Comparison of ENCODE assay signal across 8 cellular contexts in the genomic region with DNA sequence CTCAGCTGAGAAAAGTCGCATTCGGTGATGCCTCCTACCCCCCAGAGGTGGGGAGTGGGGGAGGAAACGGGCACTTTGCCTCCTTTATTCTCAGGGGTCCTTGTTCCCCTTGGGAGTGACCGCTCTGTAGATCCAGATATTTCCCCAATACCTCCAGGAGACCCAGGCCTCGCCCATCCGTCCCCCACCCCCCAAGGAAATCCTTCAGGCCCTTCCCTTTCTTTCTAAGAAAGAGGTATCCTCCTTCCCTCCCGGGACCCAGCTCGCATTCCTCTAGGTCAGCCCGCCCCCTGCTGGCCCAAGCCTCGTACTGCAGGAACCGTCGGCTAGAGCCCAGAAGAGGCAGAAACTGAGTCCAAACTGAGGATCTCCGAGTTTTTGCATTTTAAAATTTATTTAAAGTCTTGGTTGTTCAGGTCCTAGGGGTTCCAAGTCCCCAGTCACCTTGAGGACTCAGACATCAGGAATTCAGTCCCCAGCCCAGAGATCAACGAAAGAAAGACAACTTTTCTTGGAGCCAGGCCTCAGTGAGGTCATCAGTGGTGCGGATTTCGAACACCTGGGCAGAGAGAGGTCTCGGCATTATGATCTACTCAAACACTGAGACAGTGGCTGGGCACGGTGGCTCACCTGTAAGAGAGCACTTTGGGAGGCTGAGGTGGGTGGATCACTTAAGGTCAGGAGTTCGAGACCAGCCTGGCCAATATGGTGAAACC. TPM values are rescaled to one million over a fixed set of nuclear protein-coding genes. Genes with fewer than 3 reads are reported as not detected.
DNase-seq lines count a peak whose midpoint lies in the region; ATAC-seq and TF ChIP-seq lines count a peak whose summit lies in the region.

No MANE protein-coding gene starts in this region.

- peak; percentile 79 for ATAC-seq in gastroesophageal sphincter
- ATAC-seq in GM21381 (IDR thresholded peaks at IDR 0.05; ENCODE audit: unreplicated experiment): no peak

- H3K27me3 ChIP-seq in SJSA1 (replicated peaks) (peaks cover 2% of the 10 kb centered on the region; the same call in 1 of the 2 replicates), gastroesophageal sphincter (peaks cover 6% of the 10 kb centered on the region), osteoblast (ENCODE audit: insufficient read depth, low read length) (no peaks in the 10 kb centered on the region), tibial artery (peaks cover 0 to 25% of the 10 kb centered on the region in 2 donors)

- H3K9me3 ChIP-seq in SJSA1 (replicated peaks) (no peaks in the 10 kb centered on the region), gastroesophageal sphincter (no peaks in the 10 kb centered on the region), osteoblast (ENCODE audit: low read depth, low read length) (no peaks in the 10 kb centered on the region), tibial artery (no peaks in the 10 kb centered on the region)

- H3K27ac ChIP-seq in SJSA1 (no peak overlapping the region), gastroesophageal sphincter (no peak overlapping the region), osteoblast (ENCODE audit: low read depth, low read length) (no peak overlapping the region), tibial artery (no peak overlapping the region)

- no peaks in the 10 kb centered on the region for H4K20me1 ChIP-seq in osteoblast (ENCODE audit: insufficient read depth, low read length)

- H3K4me3 ChIP-seq in SJSA1: no peak overlapping the region
- H3K4me3 ChIP-seq in gastroesophageal sphincter: no peak overlapping the region
- H3K4me3 ChIP-seq in osteoblast (ENCODE audit: insufficient read depth, low read length): no peak overlapping the region
- H3K4me3 ChIP-seq in tibial artery: no peak overlapping the region

- peak in 3 of 4 experiments; percentile 91 to 95 (median 95) for TF ChIP-seq CTCF in gastroesophageal sphincter (IDR thresholded peaks at IDR 0.05)
- TF ChIP-seq CTCF in osteoblast (IDR thresholded peaks at IDR 0.05; ENCODE audit: extremely low read depth, low read depth, low read length): peak; percentile 96
- peak; percentile 90 to 95 for TF ChIP-seq CTCF in tibial artery (IDR thresholded peaks at IDR 0.05)

- H2AFZ ChIP-seq in osteoblast (ENCODE audit: low read length): no peak overlapping the region

- intact Hi-C loops in tibial artery (cut with DNase I; ENCODE audit: low total_unique reads): loop anchor here (2.0 to 10.0 kb wide), 2 partner anchors 207 to 353 kb away; a partner anchor contains a TSS

- WGBS in gastroesophageal sphincter (ENCODE audit: low coverage in 1 of 2), 2 donors: 22 to 24% methylated on average over 8 to 11 of the region's 19 CpGs

- H3K79me2 ChIP-seq in osteoblast (ENCODE audit: insufficient read depth, low read length): no peaks in the 10 kb centered on the region

- no peak for TF ChIP-seq EP300 in gastroesophageal sphincter (IDR thresholded peaks at IDR 0.05)

- no peak overlapping the region for H3K4me2 ChIP-seq in osteoblast (ENCODE audit: insufficient read depth, low read length)

- H3K4me1 ChIP-seq in SJSA1 (replicated peaks) (no peaks in the 10 kb centered on the region), gastroesophageal sphincter (peaks cover 0 to 10% (median 0%) of the 10 kb centered on the region in 3 donors), osteoblast (ENCODE audit: insufficient read depth, low read length) (no peaks in the 10 kb centered on the region), tibial artery (no peaks in the 10 kb centered on the region)

- H3K36me3 ChIP-seq in SJSA1 (no peaks in the 10 kb centered on the region), gastroesophageal sphincter (no peaks in the 10 kb centered on the region), osteoblast (ENCODE audit: insufficient read depth, low read length) (no peaks in the 10 kb centered on the region), tibial artery (no peaks in the 10 kb centered on the region)

- TF ChIP-seq POLR2A in gastroesophageal sphincter (IDR thresholded peaks at IDR 0.05): no peak

- DNase-seq in DMS53 (lab: John Stamatoyannopoulos, UW) (peak; percentile 85), Kasumi-1 (lab: John Stamatoyannopoulos, UW) (peak; percentile 65 to 70), SJSA1 (ENCODE audit: low read depth in 1 of 2, low spot score in 2 of 2) (peak; percentile 67 to 80), osteoblast (ENCODE audit: insufficient read length, low spot score, missing footprints) (peak; percentile 96), tibial artery (peak; percentile 83 to 84)
- DNase-seq in activated gamma-delta T cell treated with anti-CD3 and anti-CD28 coated beads, Interleukin-2, amount 50 U/mL, for 16 hours (ENCODE audit: low read depth): peak; percentile 79

RNA-seq across cellular contexts. Expression of a gene that starts 7.5 kb away (rescaled TPM):
- not detected in 2 replicates for total RNA-seq in SJSA1 (2014; rRNA removed; shearing (Covaris generic))
- total RNA-seq in gastroesophageal sphincter (1 to 10 TPM in 2 of 4 donors, under 1 TPM in 2; 0.16 to 1.5 (median 1.1) TPM), osteoblast (under 0.01 and 0.36 TPM in 2 replicates)

RNA-seq across cellular contexts. Expression of a gene that starts 7.7 kb away (rescaled TPM):
- total RNA-seq in SJSA1 (2014; rRNA removed; shearing (Covaris generic)): 1.4 TPM in 1 of 2 replicates, not detected in the other
- 10 to 100 TPM in 3 of 4 donors, 1 to 10 TPM in 1; 5.2 to 19.5 (median 14.8) TPM for total RNA-seq in gastroesophageal sphincter
- total RNA-seq in osteoblast: 0.36 and 2.7 TPM in 2 replicates

RNA-seq across cellular contexts. Expression of a gene that starts 14.1 kb away (rescaled TPM):
- 48.5 and 49.7 TPM in 2 replicates for total RNA-seq in SJSA1 (2014; rRNA removed; shearing (Covaris generic))
- total RNA-seq in gastroesophageal sphincter: 100 to 1,000 TPM in 1 of 4 donors, 10 to 100 TPM in 3; 68.2 to 121 (median 92.8) TPM
- total RNA-seq in osteoblast: 85.0 and 85.5 TPM in 2 replicates

RNA-seq across cellular contexts. Expression of a gene that starts 31.9 kb away (rescaled TPM):
- total RNA-seq in SJSA1 (2014; rRNA removed; shearing (Covaris generic)): not detected in 2 replicates
- not detected for total RNA-seq in gastroesophageal sphincter
- not detected in 2 replicates for total RNA-seq in osteoblast

RNA-seq across cellular contexts. Expression of a gene that starts 60.0 kb away (rescaled TPM):
- not detected in 2 replicates for total RNA-seq in SJSA1 (2014; rRNA removed; shearing (Covaris generic))
- total RNA-seq in gastroesophageal sphincter: not detected
- not detected in 2 replicates for total RNA-seq in osteoblast
